ENCODE assay signal across 1 cellular context in the genomic region with DNA sequence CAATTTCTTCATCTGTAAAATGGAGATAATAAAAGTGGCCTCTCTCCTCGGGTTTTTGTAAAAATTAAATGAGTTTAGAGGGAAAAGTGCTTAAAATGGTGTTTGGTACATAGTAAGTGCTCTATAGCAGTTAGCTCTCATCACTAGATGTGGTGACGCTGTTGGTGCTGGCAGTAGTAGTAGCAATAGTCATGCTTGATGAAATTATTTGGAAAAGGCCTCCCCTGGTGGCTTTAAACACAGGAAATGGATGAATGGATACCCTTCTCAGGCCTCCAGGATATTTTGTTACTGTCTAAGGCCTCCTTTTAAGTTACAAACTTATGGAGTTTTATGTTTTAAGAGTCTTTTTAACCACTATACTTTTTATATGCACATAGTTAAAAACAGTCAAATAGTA.
TF ChIP-seq lines count a peak whose summit lies in the region.

No MANE protein-coding gene starts in this region.

TF ChIP-seq in IMR-90, 13 proteins besides CTCF, POLR2A, EP300 and RAD21 (continued from another document):
- TF ChIP-seq MAZ (IDR thresholded peaks at IDR 0.05; ENCODE audit: borderline replicate concordance, low read depth, low read length) (no peak), MAFK (IDR thresholded peaks at IDR 0.05; ENCODE audit: low read depth, low read length) (no peak), SMC3 (IDR thresholded peaks at IDR 0.05; ENCODE audit: low read depth, low read length) (no peak), RFX5 (IDR thresholded peaks at IDR 0.05; ENCODE audit: low read depth, low read length) (no peak), NFE2L2 (IDR thresholded peaks at IDR 0.05; ENCODE audit: low read depth, low read length) (no peak), CEBPB (IDR thresholded peaks at IDR 0.05; ENCODE audit: low read depth, low read length) (no peak), MXI1 (IDR thresholded peaks at IDR 0.05; ENCODE audit: borderline replicate concordance, low read depth, low read length) (no peak), FOS (IDR thresholded peaks at IDR 0.05; ENCODE audit: low read depth, low read length) (no peak)
- TF ChIP-seq, protein P1, sequence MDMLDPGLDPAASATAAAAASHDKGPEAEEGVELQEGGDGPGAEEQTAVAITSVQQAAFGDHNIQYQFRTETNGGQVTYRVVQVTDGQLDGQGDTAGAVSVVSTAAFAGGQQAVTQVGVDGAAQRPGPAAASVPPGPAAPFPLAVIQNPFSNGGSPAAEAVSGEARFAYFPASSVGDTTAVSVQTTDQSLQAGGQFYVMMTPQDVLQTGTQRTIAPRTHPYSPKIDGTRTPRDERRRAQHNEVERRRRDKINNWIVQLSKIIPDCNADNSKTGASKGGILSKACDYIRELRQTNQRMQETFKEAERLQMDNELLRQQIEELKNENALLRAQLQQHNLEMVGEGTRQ (IDR thresholded peaks at IDR 0.05; ENCODE audit: low read depth, low read length), result no peak
- TF ChIP-seq, protein P2, sequence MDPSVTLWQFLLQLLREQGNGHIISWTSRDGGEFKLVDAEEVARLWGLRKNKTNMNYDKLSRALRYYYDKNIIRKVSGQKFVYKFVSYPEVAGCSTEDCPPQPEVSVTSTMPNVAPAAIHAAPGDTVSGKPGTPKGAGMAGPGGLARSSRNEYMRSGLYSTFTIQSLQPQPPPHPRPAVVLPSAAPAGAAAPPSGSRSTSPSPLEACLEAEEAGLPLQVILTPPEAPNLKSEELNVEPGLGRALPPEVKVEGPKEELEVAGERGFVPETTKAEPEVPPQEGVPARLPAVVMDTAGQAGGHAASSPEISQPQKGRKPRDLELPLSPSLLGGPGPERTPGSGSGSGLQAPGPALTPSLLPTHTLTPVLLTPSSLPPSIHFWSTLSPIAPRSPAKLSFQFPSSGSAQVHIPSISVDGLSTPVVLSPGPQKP (IDR thresholded peaks at IDR 0.05; ENCODE audit: borderline replicate concordance, low read depth, low read length), result no peak
